In genomic region chr16:30892670-30893069, GRCh38 we compare ENCODE assay signal across 7 cellular contexts. TPM values are rescaled to one million over a fixed set of nuclear protein-coding genes. Genes with fewer than 3 reads are reported as not detected.
DNase-seq lines count a peak whose midpoint lies in the region; TF ChIP-seq lines count a peak whose summit lies in the region.

No MANE protein-coding gene starts in this region.

- DNase-seq in GM23248: no peak
- DNase-seq in fibroblast of pulmonary artery (ENCODE audit: low read depth): no peak
- no peak for DNase-seq in NCI-H1694 treated with DMSO at 0.1 percent for 48 hours (lab: John Stamatoyannopoulos, UW)
- DNase-seq in NCI-H1105 (lab: John Stamatoyannopoulos, UW): no peak
- no peak for DNase-seq in NCI-H2107 treated with DMSO at 0.1 percent for 48 hours (lab: John Stamatoyannopoulos, UW; ENCODE audit: unreplicated experiment)

- H3K9me2 ChIP-seq in GM23248 (ENCODE audit: insufficient read depth): no peaks in the 10 kb centered on the region

- in situ Hi-C loops in GM23248 (cut with MboI): no loop called here

- no peaks in the 10 kb centered on the region for H3K9me3 ChIP-seq in GM23248 (ENCODE audit: low read depth)
- H3K9me3 ChIP-seq in skeletal muscle tissue (ENCODE audit: control insufficient read depth in 3 of 3, low read length in 3 of 3): no peaks in the 10 kb centered on the region

- H3K27me3 ChIP-seq in GM23248 (replicated peaks; ENCODE audit: insufficient read depth) (no peaks in the 10 kb centered on the region), skeletal muscle tissue (ENCODE audit: control insufficient read depth in 3 of 3, insufficient read depth in 3 of 3, low read length in 3 of 3) (no peaks in the 10 kb centered on the region)

- no peak overlapping the region for H3K27ac ChIP-seq in GM23248
- H3K27ac ChIP-seq in VCaP: peak overlapping the region; percentile 70; the same call in 1 of the 2 replicates
- H3K27ac ChIP-seq in skeletal muscle tissue (ENCODE audit: low read depth, low read length): peak overlapping the region; percentile 71

- no peaks in the 10 kb centered on the region for H4K20me1 ChIP-seq in GM23248 (ENCODE audit: insufficient read depth)

- H3K79me2 ChIP-seq in GM23248 (ENCODE audit: insufficient read depth): peaks cover 32% of the 10 kb centered on the region

- H3K4me2 ChIP-seq in GM23248 (ENCODE audit: unreplicated experiment): peak overlapping the region; percentile 90

- TF ChIP-seq CTCF in VCaP (conservative IDR thresholded peaks at IDR 0.05) (no peak), fibroblast of pulmonary artery (IDR thresholded peaks at IDR 0.05; ENCODE audit: low read length, missing control alignments) (no peak)

- H3K4me1 ChIP-seq in GM23248 (ENCODE audit: insufficient read depth): peaks cover 26% of the 10 kb centered on the region
- H3K4me1 ChIP-seq in skeletal muscle tissue (ENCODE audit: control insufficient read depth in 3 of 3, insufficient read depth in 3 of 3, low read length in 3 of 3): peaks cover 30 to 42% (median 31%) of the 10 kb centered on the region in 3 donors

- H3K9ac ChIP-seq in GM23248 (peak overlapping the region; percentile 89), skeletal muscle tissue (ENCODE audit: low read depth in 1 of 3, low read length in 3 of 3) (peak overlapping the region in 2 of 3 donors; percentile 89 to 96)

- H3K36me3 ChIP-seq in GM23248 (ENCODE audit: low read depth) (peaks cover 15% of the 10 kb centered on the region; the same call in 1 of the 2 replicates), skeletal muscle tissue (ENCODE audit: control insufficient read depth in 3 of 3, insufficient read depth in 3 of 3, low read length in 3 of 3) (peaks cover 9 to 22% (median 12%) of the 10 kb centered on the region in 3 donors)

- peaks cover 20% of the 10 kb centered on the region for H3F3A ChIP-seq in GM23248 (ENCODE audit: insufficient read depth)

- H3K4me3 ChIP-seq in GM23248: peak overlapping the region; percentile 86
- H3K4me3 ChIP-seq in fibroblast of pulmonary artery (replicated peaks; ENCODE audit: low read depth, low read length): peak overlapping the region; percentile 80
- peak overlapping the region; percentile 90 to 96 (median 91) for H3K4me3 ChIP-seq in skeletal muscle tissue (ENCODE audit: low read length in 3 of 3)

- H2AFZ ChIP-seq in GM23248: no peak overlapping the region

- 77 to 78% methylated on average over 11 to 14 of the region's 14 CpGs for WGBS in GM23248 (ENCODE audit: low coverage in 1 of 2, low lambda C conversion rate in 2 of 2, missing lambda C conversion rate in 2 of 2), 2 experiments

RNA-seq across cellular contexts. Expression of gene BCL7C, which starts 1.2 kb away (rescaled TPM):
- total RNA-seq in GM23248 (2014; rRNA removed; shearing (Covaris generic)): 42.5 and 77.1 TPM in 2 replicates
- polyA plus RNA-seq in GM23248 (2016; fragmentation: Nextera tagmentation; extraction: Ambion mirVana): 62.5 and 68.1 TPM in 2 replicates
- total RNA-seq in skeletal muscle tissue: 29.7 TPM

RNA-seq across cellular contexts. Expression of gene CTF1, which starts 3.7 kb away (rescaled TPM):
- total RNA-seq in GM23248 (2014; rRNA removed; shearing (Covaris generic)): 4.4 and 4.8 TPM in 2 replicates
- 2.0 and 2.1 TPM in 2 replicates for polyA plus RNA-seq in GM23248 (2016; fragmentation: Nextera tagmentation; extraction: Ambion mirVana)
- 0.52 TPM for total RNA-seq in skeletal muscle tissue

RNA-seq across cellular contexts. Expression of gene FBXL19, which starts 30.7 kb away (rescaled TPM):
- total RNA-seq in GM23248 (2014; rRNA removed; shearing (Covaris generic)): 18.2 and 23.0 TPM in 2 replicates
- polyA plus RNA-seq in GM23248 (2016; fragmentation: Nextera tagmentation; extraction: Ambion mirVana): 0.39 and 0.64 TPM in 2 replicates
- 5.2 TPM for total RNA-seq in skeletal muscle tissue

RNA-seq across cellular contexts. Expression of gene ORAI3, which starts 56.2 kb away (rescaled TPM):
- total RNA-seq in GM23248 (2014; rRNA removed; shearing (Covaris generic)): 36.1 and 39.7 TPM in 2 replicates
- polyA plus RNA-seq in GM23248 (2016; fragmentation: Nextera tagmentation; extraction: Ambion mirVana): 30.9 and 31.6 TPM in 2 replicates
- total RNA-seq in skeletal muscle tissue: 9.4 TPM
